Comparison of ENCODE assay signal across 1 cellular context in the genomic region with DNA sequence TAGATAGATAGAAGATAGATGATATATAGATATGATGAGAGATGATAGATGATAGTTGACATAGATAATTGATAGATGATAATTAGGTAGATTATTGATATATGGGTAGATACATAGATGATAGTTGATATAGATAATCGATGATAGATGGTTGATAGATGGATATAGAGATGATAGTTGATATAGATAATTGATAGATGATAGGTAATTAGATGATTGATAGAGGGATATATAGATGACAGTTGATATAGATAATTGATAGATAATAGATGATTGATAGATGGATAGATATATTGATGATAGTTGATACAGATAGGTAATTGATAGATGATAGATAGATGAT.
TF ChIP-seq lines count a peak whose summit lies in the region.

No MANE protein-coding gene starts in this region.

TF ChIP-seq in HepG2, 621 proteins besides CTCF, POLR2A, EP300 and RAD21:
- TF ChIP-seq, protein P1, sequence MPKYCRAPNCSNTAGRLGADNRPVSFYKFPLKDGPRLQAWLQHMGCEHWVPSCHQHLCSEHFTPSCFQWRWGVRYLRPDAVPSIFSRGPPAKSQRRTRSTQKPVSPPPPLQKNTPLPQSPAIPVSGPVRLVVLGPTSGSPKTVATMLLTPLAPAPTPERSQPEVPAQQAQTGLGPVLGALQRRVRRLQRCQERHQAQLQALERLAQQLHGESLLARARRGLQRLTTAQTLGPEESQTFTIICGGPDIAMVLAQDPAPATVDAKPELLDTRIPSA (CRISPR knock-in tag; IDR thresholded peaks at IDR 0.05; ENCODE audit: borderline replicate concordance): no peak
- TF ChIP-seq, protein P2, sequence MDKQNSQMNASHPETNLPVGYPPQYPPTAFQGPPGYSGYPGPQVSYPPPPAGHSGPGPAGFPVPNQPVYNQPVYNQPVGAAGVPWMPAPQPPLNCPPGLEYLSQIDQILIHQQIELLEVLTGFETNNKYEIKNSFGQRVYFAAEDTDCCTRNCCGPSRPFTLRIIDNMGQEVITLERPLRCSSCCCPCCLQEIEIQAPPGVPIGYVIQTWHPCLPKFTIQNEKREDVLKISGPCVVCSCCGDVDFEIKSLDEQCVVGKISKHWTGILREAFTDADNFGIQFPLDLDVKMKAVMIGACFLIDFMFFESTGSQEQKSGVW (CRISPR knock-in tag; IDR thresholded peaks at IDR 0.05; ENCODE audit: borderline replicate concordance): no peak
- no peak for TF ChIP-seq TRIM24 (CRISPR knock-in tag; IDR thresholded peaks at IDR 0.05)
- no peak for TF ChIP-seq ZNF567 (CRISPR knock-in tag; IDR thresholded peaks at IDR 0.05; ENCODE audit: borderline replicate concordance)
- TF ChIP-seq SMC3 (IDR thresholded peaks at IDR 0.05; ENCODE audit: low read length): no peak
- TF ChIP-seq, protein P3, sequence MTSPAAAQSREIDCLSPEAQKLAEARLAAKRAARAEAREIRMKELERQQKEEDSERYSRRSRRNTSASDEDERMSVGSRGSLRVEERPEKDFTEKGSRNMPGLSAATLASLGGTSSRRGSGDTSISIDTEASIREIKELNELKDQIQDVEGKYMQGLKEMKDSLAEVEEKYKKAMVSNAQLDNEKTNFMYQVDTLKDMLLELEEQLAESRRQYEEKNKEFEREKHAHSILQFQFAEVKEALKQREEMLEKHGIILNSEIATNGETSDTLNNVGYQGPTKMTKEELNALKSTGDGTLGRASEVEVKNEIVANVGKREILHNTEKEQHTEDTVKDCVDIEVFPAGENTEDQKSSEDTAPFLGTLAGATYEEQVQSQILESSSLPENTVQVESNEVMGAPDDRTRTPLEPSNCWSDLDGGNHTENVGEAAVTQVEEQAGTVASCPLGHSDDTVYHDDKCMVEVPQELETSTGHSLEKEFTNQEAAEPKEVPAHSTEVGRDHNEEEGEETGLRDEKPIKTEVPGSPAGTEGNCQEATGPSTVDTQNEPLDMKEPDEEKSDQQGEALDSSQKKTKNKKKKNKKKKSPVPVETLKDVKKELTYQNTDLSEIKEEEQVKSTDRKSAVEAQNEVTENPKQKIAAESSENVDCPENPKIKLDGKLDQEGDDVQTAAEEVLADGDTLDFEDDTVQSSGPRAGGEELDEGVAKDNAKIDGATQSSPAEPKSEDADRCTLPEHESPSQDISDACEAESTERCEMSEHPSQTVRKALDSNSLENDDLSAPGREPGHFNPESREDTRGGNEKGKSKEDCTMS (CRISPR knock-in tag; conservative IDR thresholded peaks at IDR 0.05): no peak
- TF ChIP-seq, protein P4, sequence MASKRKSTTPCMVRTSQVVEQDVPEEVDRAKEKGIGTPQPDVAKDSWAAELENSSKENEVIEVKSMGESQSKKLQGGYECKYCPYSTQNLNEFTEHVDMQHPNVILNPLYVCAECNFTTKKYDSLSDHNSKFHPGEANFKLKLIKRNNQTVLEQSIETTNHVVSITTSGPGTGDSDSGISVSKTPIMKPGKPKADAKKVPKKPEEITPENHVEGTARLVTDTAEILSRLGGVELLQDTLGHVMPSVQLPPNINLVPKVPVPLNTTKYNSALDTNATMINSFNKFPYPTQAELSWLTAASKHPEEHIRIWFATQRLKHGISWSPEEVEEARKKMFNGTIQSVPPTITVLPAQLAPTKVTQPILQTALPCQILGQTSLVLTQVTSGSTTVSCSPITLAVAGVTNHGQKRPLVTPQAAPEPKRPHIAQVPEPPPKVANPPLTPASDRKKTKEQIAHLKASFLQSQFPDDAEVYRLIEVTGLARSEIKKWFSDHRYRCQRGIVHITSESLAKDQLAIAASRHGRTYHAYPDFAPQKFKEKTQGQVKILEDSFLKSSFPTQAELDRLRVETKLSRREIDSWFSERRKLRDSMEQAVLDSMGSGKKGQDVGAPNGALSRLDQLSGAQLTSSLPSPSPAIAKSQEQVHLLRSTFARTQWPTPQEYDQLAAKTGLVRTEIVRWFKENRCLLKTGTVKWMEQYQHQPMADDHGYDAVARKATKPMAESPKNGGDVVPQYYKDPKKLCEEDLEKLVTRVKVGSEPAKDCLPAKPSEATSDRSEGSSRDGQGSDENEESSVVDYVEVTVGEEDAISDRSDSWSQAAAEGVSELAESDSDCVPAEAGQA (IDR thresholded peaks at IDR 0.05; ENCODE audit: low read depth): no peak
- TF ChIP-seq, protein P4 (CRISPR knock-in tag; IDR thresholded peaks at IDR 0.05; ENCODE audit: borderline replicate concordance): no peak
- TF ChIP-seq, protein P5, sequence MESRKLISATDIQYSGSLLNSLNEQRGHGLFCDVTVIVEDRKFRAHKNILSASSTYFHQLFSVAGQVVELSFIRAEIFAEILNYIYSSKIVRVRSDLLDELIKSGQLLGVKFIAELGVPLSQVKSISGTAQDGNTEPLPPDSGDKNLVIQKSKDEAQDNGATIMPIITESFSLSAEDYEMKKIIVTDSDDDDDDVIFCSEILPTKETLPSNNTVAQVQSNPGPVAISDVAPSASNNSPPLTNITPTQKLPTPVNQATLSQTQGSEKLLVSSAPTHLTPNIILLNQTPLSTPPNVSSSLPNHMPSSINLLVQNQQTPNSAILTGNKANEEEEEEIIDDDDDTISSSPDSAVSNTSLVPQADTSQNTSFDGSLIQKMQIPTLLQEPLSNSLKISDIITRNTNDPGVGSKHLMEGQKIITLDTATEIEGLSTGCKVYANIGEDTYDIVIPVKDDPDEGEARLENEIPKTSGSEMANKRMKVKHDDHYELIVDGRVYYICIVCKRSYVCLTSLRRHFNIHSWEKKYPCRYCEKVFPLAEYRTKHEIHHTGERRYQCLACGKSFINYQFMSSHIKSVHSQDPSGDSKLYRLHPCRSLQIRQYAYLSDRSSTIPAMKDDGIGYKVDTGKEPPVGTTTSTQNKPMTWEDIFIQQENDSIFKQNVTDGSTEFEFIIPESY (CRISPR knock-in tag; IDR thresholded peaks at IDR 0.05): no peak
- TF ChIP-seq YEATS4 (CRISPR knock-in tag; IDR thresholded peaks at IDR 0.05; ENCODE audit: borderline replicate concordance): no peak
- TF ChIP-seq, protein P6, sequence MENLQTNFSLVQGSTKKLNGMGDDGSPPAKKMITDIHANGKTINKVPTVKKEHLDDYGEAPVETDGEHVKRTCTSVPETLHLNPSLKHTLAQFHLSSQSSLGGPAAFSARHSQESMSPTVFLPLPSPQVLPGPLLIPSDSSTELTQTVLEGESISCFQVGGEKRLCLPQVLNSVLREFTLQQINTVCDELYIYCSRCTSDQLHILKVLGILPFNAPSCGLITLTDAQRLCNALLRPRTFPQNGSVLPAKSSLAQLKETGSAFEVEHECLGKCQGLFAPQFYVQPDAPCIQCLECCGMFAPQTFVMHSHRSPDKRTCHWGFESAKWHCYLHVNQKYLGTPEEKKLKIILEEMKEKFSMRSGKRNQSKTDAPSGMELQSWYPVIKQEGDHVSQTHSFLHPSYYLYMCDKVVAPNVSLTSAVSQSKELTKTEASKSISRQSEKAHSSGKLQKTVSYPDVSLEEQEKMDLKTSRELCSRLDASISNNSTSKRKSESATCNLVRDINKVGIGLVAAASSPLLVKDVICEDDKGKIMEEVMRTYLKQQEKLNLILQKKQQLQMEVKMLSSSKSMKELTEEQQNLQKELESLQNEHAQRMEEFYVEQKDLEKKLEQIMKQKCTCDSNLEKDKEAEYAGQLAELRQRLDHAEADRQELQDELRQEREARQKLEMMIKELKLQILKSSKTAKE (CRISPR knock-in tag; IDR thresholded peaks at IDR 0.05; ENCODE audit: borderline replicate concordance): no peak
- TF ChIP-seq ESRRA (CRISPR knock-in tag; IDR thresholded peaks at IDR 0.05; ENCODE audit: low read depth): no peak
TF ChIP-seq in HepG2: peak in this region for 0.
